Comparison of ENCODE assay signal across 11 cellular contexts in genomic region chr17:39776267-39776666, GRCh38.
DNase-seq lines count a peak whose midpoint lies in the region; ATAC-seq and TF ChIP-seq lines count a peak whose summit lies in the region.
"Had no signal": no experiment of that assay in that cellular context is flagged by ENCODE, and none has a peak within 500 bp of the region (broad histone marks: within the 10 kb centered on the region; RNA-seq: fewer than 3 reads in every experiment).

No MANE protein-coding gene starts in this region.

- H3K9me3 Mint-ChIP-seq in activated naive CD8-positive, alpha-beta T cell treated with anti-CD3 and anti-CD28 coated beads, Interleukin-2, amount 50 U/mL, for 24 hours, result no peaks in the 10 kb centered on the region
- H3K9me3 Mint-ChIP-seq in stimulated activated effector memory CD8-positive, alpha-beta T cell treated with anti-CD3 and anti-CD28 coated beads, Interleukin-12 subunit alpha, Interleukin-12 subunit beta, amount 100 ng/mL, for 72 hours, result no peaks in the 10 kb centered on the region

- peak overlapping the region; percentile 97 for H3K4me2 ChIP-seq in OCI-LY1 (ENCODE audit: low read length)

- no peaks in the 10 kb centered on the region for H3K27me3 ChIP-seq in OCI-LY1 (ENCODE audit: insufficient read depth, low read length)

- H3K4me1 ChIP-seq in OCI-LY1 (ENCODE audit: insufficient read depth, low read length, severe bottlenecking), result peaks cover 85% of the 10 kb centered on the region

- H3K27ac ChIP-seq in OCI-LY1 (ENCODE audit: low read depth, low read length, poor library complexity, severe bottlenecking), result peak overlapping the region; percentile 92

- peak overlapping the region; percentile 84 for H3K9ac ChIP-seq in OCI-LY1 (ENCODE audit: low read length)

- H3K4me3 ChIP-seq in GM12864 (ENCODE audit: low read depth, low read length) (peak overlapping the region; percentile 67), OCI-LY1 (ENCODE audit: low read depth, low read length, poor library complexity, severe bottlenecking) (peak overlapping the region; percentile 80)

- no peak overlapping the region for H2AFZ ChIP-seq in OCI-LY1 (ENCODE audit: low read length)

- no peaks in the 10 kb centered on the region for H3F3A ChIP-seq in OCI-LY1 (ENCODE audit: insufficient read depth, low read length)

- no peak for DNase-seq in GM12864 (ENCODE audit: low read depth)
- DNase-seq in activated naive CD8-positive, alpha-beta T cell treated with anti-CD3 and anti-CD28 coated beads, Interleukin-2, amount 50 U/mL, for 24 hours, result no peak
- no peak for DNase-seq in stimulated activated effector memory CD8-positive, alpha-beta T cell treated with anti-CD3 and anti-CD28 coated beads, Interleukin-12 subunit alpha, Interleukin-12 subunit beta, amount 100 ng/mL, for 72 hours (ENCODE audit: low spot score in 2 of 2)
- no peak for DNase-seq in NCI-H1048 (lab: John Stamatoyannopoulos, UW)
- no peak for DNase-seq in OCI-M2 (lab: John Stamatoyannopoulos, UW; ENCODE audit: unreplicated experiment)
- DNase-seq in CD1c-positive myeloid dendritic cell (ENCODE audit: extremely low spot score), result no peak
- DNase-seq: foreskin fibroblast; GDM1; NCI-H446 treated with DMSO at 0.1 percent for 48 hours; stimulated activated CD4-positive, alpha-beta T cell treated with anti-CD3 and anti-CD28 coated beads, Interleukin-4, amount 100 ng/mL, for 24 hours had no signal

- H3K9me3 ChIP-seq in OCI-LY1 (ENCODE audit: low read length), result no peaks in the 10 kb centered on the region

- H3K27ac Mint-ChIP-seq in activated naive CD8-positive, alpha-beta T cell treated with anti-CD3 and anti-CD28 coated beads, Interleukin-2, amount 50 U/mL, for 24 hours, result peak overlapping the region; percentile 87
- peak overlapping the region; percentile 91 for H3K27ac Mint-ChIP-seq in stimulated activated effector memory CD8-positive, alpha-beta T cell treated with anti-CD3 and anti-CD28 coated beads, Interleukin-12 subunit alpha, Interleukin-12 subunit beta, amount 100 ng/mL, for 72 hours

- H3K4me1 Mint-ChIP-seq in activated naive CD8-positive, alpha-beta T cell treated with anti-CD3 and anti-CD28 coated beads, Interleukin-2, amount 50 U/mL, for 24 hours, result peaks cover 91% of the 10 kb centered on the region
- peaks cover 78% of the 10 kb centered on the region for H3K4me1 Mint-ChIP-seq in stimulated activated effector memory CD8-positive, alpha-beta T cell treated with anti-CD3 and anti-CD28 coated beads, Interleukin-12 subunit alpha, Interleukin-12 subunit beta, amount 100 ng/mL, for 72 hours

- H3K27me3 Mint-ChIP-seq in activated naive CD8-positive, alpha-beta T cell treated with anti-CD3 and anti-CD28 coated beads, Interleukin-2, amount 50 U/mL, for 24 hours, result no peaks in the 10 kb centered on the region

- H4K20me1 ChIP-seq in OCI-LY1 (ENCODE audit: insufficient read depth, low read length), result no peaks in the 10 kb centered on the region

- peaks cover 62% of the 10 kb centered on the region for H3K36me3 Mint-ChIP-seq in activated naive CD8-positive, alpha-beta T cell treated with anti-CD3 and anti-CD28 coated beads, Interleukin-2, amount 50 U/mL, for 24 hours (ENCODE audit: low read depth)
- peaks cover 87% of the 10 kb centered on the region for H3K36me3 Mint-ChIP-seq in stimulated activated effector memory CD8-positive, alpha-beta T cell treated with anti-CD3 and anti-CD28 coated beads, Interleukin-12 subunit alpha, Interleukin-12 subunit beta, amount 100 ng/mL, for 72 hours

- no peaks in the 10 kb centered on the region for H3K9me2 ChIP-seq in OCI-LY1 (ENCODE audit: low read depth, low read length)

- peaks cover 98% of the 10 kb centered on the region for H3K79me2 ChIP-seq in OCI-LY1 (ENCODE audit: insufficient read depth, low read length)

- TF ChIP-seq CTCF in GM12864 (IDR thresholded peaks at IDR 0.05; ENCODE audit: low read depth, low read length, missing control alignments), result no peak
- no peak for TF ChIP-seq CTCF in OCI-LY1 (IDR thresholded peaks at IDR 0.05; ENCODE audit: low read length)

- peaks cover 79% of the 10 kb centered on the region for H3K36me3 ChIP-seq in OCI-LY1 (ENCODE audit: insufficient read depth, low read length)

- no peak for ATAC-seq in activated naive CD8-positive, alpha-beta T cell treated with anti-CD3 and anti-CD28 coated beads, Interleukin-2, amount 50 U/mL, for 24 hours
- peak; percentile 51 for ATAC-seq in stimulated activated effector memory CD8-positive, alpha-beta T cell treated with anti-CD3 and anti-CD28 coated beads, Interleukin-12 subunit alpha, Interleukin-12 subunit beta, amount 100 ng/mL, for 72 hours

- peak overlapping the region; percentile 80 for H3K4me3 Mint-ChIP-seq in activated naive CD8-positive, alpha-beta T cell treated with anti-CD3 and anti-CD28 coated beads, Interleukin-2, amount 50 U/mL, for 24 hours
- H3K4me3 Mint-ChIP-seq in stimulated activated effector memory CD8-positive, alpha-beta T cell treated with anti-CD3 and anti-CD28 coated beads, Interleukin-12 subunit alpha, Interleukin-12 subunit beta, amount 100 ng/mL, for 72 hours, result peak overlapping the region; percentile 72
